ENCODE assay signal across 8 cellular contexts in the genomic region with DNA sequence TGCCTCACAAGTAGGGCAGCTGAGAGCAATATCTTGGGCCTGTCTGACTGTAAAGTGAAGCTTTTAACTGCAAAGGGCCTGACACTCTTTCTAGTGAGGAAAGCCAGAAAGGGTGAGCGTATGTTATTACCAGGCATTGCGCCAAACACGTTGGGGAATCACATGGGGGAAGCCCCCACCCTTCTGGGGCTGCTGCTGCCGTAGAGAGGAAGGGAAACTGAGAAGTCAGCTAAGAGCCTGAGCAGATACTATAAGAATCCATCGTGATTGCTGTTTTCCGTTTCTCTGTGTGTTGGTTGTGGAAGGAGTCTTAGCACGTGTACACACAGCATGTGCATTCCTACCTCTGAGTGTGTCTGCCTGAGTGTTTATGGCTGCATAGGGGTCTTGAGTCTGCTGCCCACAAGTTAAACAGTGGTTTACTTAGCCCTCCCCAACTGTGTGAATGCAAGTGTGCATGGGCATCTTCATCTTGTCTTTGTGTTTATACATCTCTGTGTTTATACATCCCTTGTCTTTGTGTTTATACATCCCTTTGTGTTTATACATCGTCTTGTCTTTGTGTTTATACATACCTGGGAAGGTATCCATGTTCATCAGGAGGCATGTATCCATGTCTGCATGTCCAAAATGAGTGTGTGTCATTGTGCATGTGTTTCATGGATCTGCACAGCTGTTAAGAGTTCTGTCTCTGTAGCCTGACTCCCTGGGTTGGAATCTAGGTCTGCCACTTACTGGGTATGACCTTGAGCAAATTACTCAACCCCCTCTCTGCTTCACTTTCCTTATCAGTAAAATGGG. TPM values are rescaled to one million over a fixed set of nuclear protein-coding genes. Genes with fewer than 3 reads are reported as not detected.
DNase-seq lines count a peak whose midpoint lies in the region; ATAC-seq, FAIRE-seq and TF ChIP-seq lines count a peak whose summit lies in the region.

No MANE protein-coding gene starts in this region.

- H3K4me1 ChIP-seq in adrenal gland (replicated peaks in 1 of 2) (peaks cover 7 to 15% of the 10 kb centered on the region in 2 donors), muscle layer of duodenum (ENCODE audit: control insufficient read depth in 1 of 2, insufficient read depth in 2 of 2, low read length in 2 of 2) (peaks cover 0 to 48% of the 10 kb centered on the region in 2 donors), HAP-1 (no peaks in the 10 kb centered on the region), small intestine (ENCODE audit: control insufficient read depth in 2 of 2, insufficient read depth in 1 of 2, low read depth in 1 of 2, low read length in 1 of 2) (no peaks in the 10 kb centered on the region)

- no peaks in the 10 kb centered on the region for H3K27me3 ChIP-seq in adrenal gland
- H3K27me3 ChIP-seq in muscle layer of duodenum (ENCODE audit: low read depth, low read length) = no peaks in the 10 kb centered on the region
- H3K27me3 ChIP-seq in HAP-1 (ENCODE audit: low read depth) = peaks cover 9% of the 10 kb centered on the region
- H3K27me3 ChIP-seq in small intestine (ENCODE audit: control insufficient read depth in 2 of 2, insufficient read depth in 2 of 2, low read length in 2 of 2) = no peaks in the 10 kb centered on the region

- in situ Hi-C loops in HAP-1 (cut with MboI; ENCODE audit: low sequenced_read_pairs) = no loop called here

- H3K27ac ChIP-seq in adrenal gland = no peak overlapping the region
- peak overlapping the region; percentile 64 for H3K27ac ChIP-seq in muscle layer of duodenum (ENCODE audit: low read length)
- no peak overlapping the region for H3K27ac ChIP-seq in small intestine (ENCODE audit: low read depth in 1 of 2, low read length in 1 of 2)

- H3K4me3 ChIP-seq in adrenal gland (no peak overlapping the region), muscle layer of duodenum (ENCODE audit: low read depth in 1 of 2, low read length in 2 of 2) (no peak overlapping the region), HAP-1 (no peak overlapping the region), small intestine (ENCODE audit: low read depth in 1 of 2, low read length in 2 of 2) (no peak overlapping the region)

- DNase-seq in EL (peak; percentile 44), adrenal gland (peak in 5 of 7 donors; percentile 47 to 72 (median 64)), HAP-1 (ENCODE audit: low spot score in 2 of 2) (no peak), OCI-M2 (lab: John Stamatoyannopoulos, UW; ENCODE audit: unreplicated experiment) (no peak), small intestine (no peak)

- TF ChIP-seq CTCF in adrenal gland (IDR thresholded peaks at IDR 0.05) = no peak

- intact Hi-C loops in adrenal gland (cut with DNase I) = no loop called here

- H3K9me3 ChIP-seq in adrenal gland (replicated peaks in 1 of 3) = no peaks in the 10 kb centered on the region
- H3K9me3 ChIP-seq in muscle layer of duodenum (ENCODE audit: control insufficient read depth in 1 of 2, low read length in 2 of 2) = no peaks in the 10 kb centered on the region
- peaks cover 2% of the 10 kb centered on the region; the same call in 1 of the 2 replicates for H3K9me3 ChIP-seq in HAP-1
- no peaks in the 10 kb centered on the region for H3K9me3 ChIP-seq in small intestine (ENCODE audit: control insufficient read depth, low read depth)

- FAIRE-seq in small intestine (lab: Jason Lieb, UNC) = no peak

- H3K36me3 ChIP-seq in adrenal gland (replicated peaks in 1 of 2) (no peaks in the 10 kb centered on the region), muscle layer of duodenum (ENCODE audit: control insufficient read depth in 1 of 2, insufficient read depth in 2 of 2, low read length in 2 of 2) (no peaks in the 10 kb centered on the region), HAP-1 (replicated peaks) (no peaks in the 10 kb centered on the region), small intestine (ENCODE audit: control insufficient read depth in 2 of 2, insufficient read depth in 2 of 2, low read length in 2 of 2) (no peaks in the 10 kb centered on the region)

- TF ChIP-seq POLR2A in adrenal gland (IDR thresholded peaks at IDR 0.05) = no peak

- ATAC-seq in GM19468 (IDR thresholded peaks at IDR 0.05; ENCODE audit: extremely low read depth, unreplicated experiment) (peak; percentile 42), HG03558 (IDR thresholded peaks at IDR 0.05; ENCODE audit: extremely low read depth, unreplicated experiment) (peak; percentile 83)

- 36 to 47% (median 44%) methylated on average over 6 to 8 of the region's 8 CpGs for WGBS in adrenal gland, 4 donors
- WGBS in small intestine, 3 donors = 29 to 65% (median 43%) methylated on average over 8 of the region's 8 CpGs

RNA-seq across cellular contexts. Expression of gene SIRPA, which starts 50.3 kb away (rescaled TPM):
- 100 to 1,000 TPM in 1 of 8 donors, 10 to 100 TPM in 7; 48.9 to 102 (median 73.1) TPM for total RNA-seq in adrenal gland
- polyA plus RNA-seq in adrenal gland (10 to 100 TPM; 32.3 to 81.8 (median 40.4) TPM), small intestine (10 to 100 TPM; 11.4 to 27.0 (median 17.8) TPM)

Comparison
In these comparisons a context has a peak if more than half of its experiments do, and no peak if none do; other contexts are left out.
1. DNase-seq: peak in EL (single experiment) and adrenal gland (5 of 7); none in HAP-1 (0 of 2), OCI-M2 (single experiment) and small intestine (single experiment).